Comparison of ENCODE assay signal across 15 cellular contexts in the genomic region with DNA sequence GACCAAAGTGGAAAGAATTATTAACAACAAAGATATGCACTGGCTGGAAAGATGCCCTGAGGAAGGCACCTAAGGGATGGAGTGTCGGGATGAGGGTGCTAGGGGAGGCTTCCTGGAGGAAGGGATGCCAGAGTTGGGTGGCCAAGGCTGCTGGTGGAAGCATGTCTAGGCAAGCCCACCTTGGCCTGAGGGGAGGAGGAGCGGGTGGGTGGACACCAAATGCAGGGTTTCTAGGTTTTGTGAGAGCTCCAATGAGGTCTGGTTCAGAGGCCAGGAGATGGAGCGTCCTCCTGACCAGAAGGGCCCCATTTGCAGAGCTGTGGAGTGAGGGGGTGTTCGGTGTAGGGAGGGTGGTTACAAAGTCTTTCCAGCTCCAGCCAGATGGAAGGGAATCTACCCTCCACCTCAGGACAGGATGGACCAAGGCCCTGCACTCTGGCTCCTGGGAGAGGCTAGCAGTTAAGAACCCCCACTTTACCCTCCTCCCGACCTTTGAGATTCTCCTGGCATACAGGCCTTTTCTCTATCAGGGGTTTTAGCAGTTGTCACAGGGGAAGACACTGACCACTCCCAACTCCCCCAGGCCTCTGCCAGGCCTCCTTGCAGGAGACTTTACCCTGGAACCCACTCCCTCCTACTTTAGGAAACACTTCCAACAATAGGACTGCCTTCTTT. TPM values are rescaled to one million over a fixed set of nuclear protein-coding genes. Genes with fewer than 3 reads are reported as not detected.
DNase-seq lines count a peak whose midpoint lies in the region; ATAC-seq and TF ChIP-seq lines count a peak whose summit lies in the region.
"Had no signal": no experiment of that assay in that cellular context is flagged by ENCODE, and none has a peak within 500 bp of the region (broad histone marks: within the 10 kb centered on the region; RNA-seq: fewer than 3 reads in every experiment).

No MANE protein-coding gene starts in this region.

- POLR2A ChIA-PET in MCF 10A (lab: Yijun Ruan, JAX) = interaction anchor here (1.0 to 12.8 kb wide), 5 partner anchors 18 to 64 kb away, joined by 3 to 902 read pairs (median 4); no protein-coding TSS in a partner anchor
- POLR2A ChIA-PET in Panc1 (lab: Charles Lee) = no interaction called here

- H3K27ac Mint-ChIP-seq in MCF 10A (ENCODE audit: low read depth, unreplicated experiment) = peak overlapping the region; percentile 62
- H3K27ac Mint-ChIP-seq in stimulated activated memory B cell treated with anti-CD40 and anti-IgM and Interleukin-4, amounts not matched to agents 10 μg/mL and 1 μg/mL and 100 μg/mL, for 72 hours = peak overlapping the region; percentile 0
- H3K27ac Mint-ChIP-seq: activated T-helper 2 cell treated with anti-CD3 and anti-CD28 coated beads, Interferon-gamma antibody, Interleukin-2, Interleukin-4, amounts not matched to agents 10 μg/mL and 5 μg/mL and 100 μg/mL, durations not matched to agents 14 hours and 24 hours and 36 hours had no signal

- BruUV-seq in MCF 10A (replicated peaks; lab: Mats Ljungman, UMichigan) (no TSS peak), Panc1 (replicated peaks; lab: Mats Ljungman, UMichigan) (no TSS peak)

- no peaks in the 10 kb centered on the region for H3K36me3 ChIP-seq in breast epithelium
- no peaks in the 10 kb centered on the region; the same call in 1 of the 2 replicates for H3K36me3 ChIP-seq in Panc1 (ENCODE audit: control insufficient read depth, insufficient read depth, low read length)
- peaks cover 20% of the 10 kb centered on the region for H3K36me3 ChIP-seq in brain microvascular endothelial cell (replicated peaks)
- H3K36me3 ChIP-seq: neutrophil had no signal

- H3K27me3 ChIP-seq in breast epithelium (no peaks in the 10 kb centered on the region), Panc1 (ENCODE audit: control insufficient read depth, insufficient read depth, low read length) (no peaks in the 10 kb centered on the region), right cardiac atrium (ENCODE audit: control insufficient read depth, insufficient read depth) (no peaks in the 10 kb centered on the region), brain microvascular endothelial cell (replicated peaks) (no peaks in the 10 kb centered on the region)
- H3K27me3 ChIP-seq: neutrophil had no signal

- peaks cover 25% of the 10 kb centered on the region for H3K36me3 Mint-ChIP-seq in MCF 10A (ENCODE audit: insufficient read depth, unreplicated experiment)
- peaks cover 14% of the 10 kb centered on the region for H3K36me3 Mint-ChIP-seq in stimulated activated memory B cell treated with anti-CD40 and anti-IgM and Interleukin-4, amounts not matched to agents 10 μg/mL and 1 μg/mL and 100 μg/mL, for 72 hours

- peak overlapping the region in 1 of 2 donors; percentile 28 for H3K27ac ChIP-seq in breast epithelium
- peak overlapping the region; percentile 83; the same call in 1 of the 2 replicates for H3K27ac ChIP-seq in Panc1 (ENCODE audit: low read length)
- peak overlapping the region; percentile 0 for H3K27ac ChIP-seq in right cardiac atrium (ENCODE audit: low read length)
- no peak overlapping the region for H3K27ac ChIP-seq in brain microvascular endothelial cell
- H3K27ac ChIP-seq: neutrophil had no signal

- no peak for TF ChIP-seq POLR2A in breast epithelium (IDR thresholded peaks at IDR 0.05)

- peak; percentile 47 for DNase-seq in MCF 10A (ENCODE audit: unreplicated experiment)
- DNase-seq in breast epithelium (ENCODE audit: low spot score in 2 of 2) = no peak
- DNase-seq in Panc1 (ENCODE audit: low read depth, low spot score) = no peak
- peak in 1 of 3 donors; percentile 41 for DNase-seq in right cardiac atrium
- no peak for DNase-seq in amniotic stem cell (lab: John Stamatoyannopoulos, UW)
- DNase-seq in brain microvascular endothelial cell = no peak
- no peak for DNase-seq in NCI-H524 (lab: John Stamatoyannopoulos, UW)
- DNase-seq: GDM1; kidney; NCI-H510A; SHP77; stimulated activated CD8-positive, alpha-beta memory T cell treated with anti-CD3 and anti-CD28 coated beads, Interleukin-4, amount 100 ng/mL, for 48 hours had no signal

- in situ Hi-C loops in Panc1 (cut with HindIII; ENCODE audit: low pct_unique_long_range_greater_than_20kb, low sequenced_read_pairs) (no loop called here), brain microvascular endothelial cell (cut with HindIII; ENCODE audit: low pct_ligation_motif_present, low sequenced_read_pairs) (no loop called here)

- no peaks in the 10 kb centered on the region for H3K9me3 Mint-ChIP-seq in MCF 10A (ENCODE audit: unreplicated experiment)
- H3K9me3 Mint-ChIP-seq in stimulated activated memory B cell treated with anti-CD40 and anti-IgM and Interleukin-4, amounts not matched to agents 10 μg/mL and 1 μg/mL and 100 μg/mL, for 72 hours = no peaks in the 10 kb centered on the region
- H3K9me3 Mint-ChIP-seq: activated T-helper 2 cell treated with anti-CD3 and anti-CD28 coated beads, Interferon-gamma antibody, Interleukin-2, Interleukin-4, amounts not matched to agents 10 μg/mL and 5 μg/mL and 100 μg/mL, durations not matched to agents 14 hours and 24 hours and 36 hours had no signal

- intact Hi-C loops in MCF 10A (cut with micrococcal nuclease) = no loop called here
- intact Hi-C loops in breast epithelium (cut with DNase I; ENCODE audit: low total_unique reads) = no loop called here
- intact Hi-C loops in Panc1 (cut with micrococcal nuclease; ENCODE audit: unreplicated experiment) = no loop called here
- intact Hi-C loops in right cardiac atrium (cut with DNase I) = loop anchor here in 3 of 4 donors (10.0 kb wide), 2 partner anchors 54 to 64 kb away; no protein-coding TSS in a partner anchor

- H3K27me3 Mint-ChIP-seq in MCF 10A (ENCODE audit: insufficient read depth, unreplicated experiment) = no peaks in the 10 kb centered on the region
- H3K27me3 Mint-ChIP-seq in stimulated activated memory B cell treated with anti-CD40 and anti-IgM and Interleukin-4, amounts not matched to agents 10 μg/mL and 1 μg/mL and 100 μg/mL, for 72 hours = no peaks in the 10 kb centered on the region

- no peaks in the 10 kb centered on the region for H3K9me3 ChIP-seq in breast epithelium
- no peaks in the 10 kb centered on the region for H3K9me3 ChIP-seq in Panc1 (ENCODE audit: control insufficient read depth, insufficient read depth, low read depth, low read length)
- H3K9me3 ChIP-seq in right cardiac atrium (ENCODE audit: control insufficient read depth, low read length) = no peaks in the 10 kb centered on the region
- H3K9me3 ChIP-seq: neutrophil had no signal

- H3K4me1 ChIP-seq in breast epithelium (no peaks in the 10 kb centered on the region), Panc1 (ENCODE audit: control insufficient read depth, insufficient read depth, low read length) (peaks cover 11% of the 10 kb centered on the region), right cardiac atrium (ENCODE audit: control insufficient read depth, insufficient read depth, low read length) (no peaks in the 10 kb centered on the region)

- H3K4me3 ChIP-seq in breast epithelium (no peak overlapping the region), Panc1 (ENCODE audit: low read depth in 2 of 2, low read length in 2 of 2) (no peak overlapping the region), right cardiac atrium (ENCODE audit: low read length) (no peak overlapping the region), brain microvascular endothelial cell (ENCODE audit: low read depth, low read length) (no peak overlapping the region)

- H3K4me3 Mint-ChIP-seq in MCF 10A (ENCODE audit: unreplicated experiment) = no peak overlapping the region
- no peak overlapping the region for H3K4me3 Mint-ChIP-seq in stimulated activated memory B cell treated with anti-CD40 and anti-IgM and Interleukin-4, amounts not matched to agents 10 μg/mL and 1 μg/mL and 100 μg/mL, for 72 hours

- CTCF ChIA-PET in MCF 10A (lab: Yijun Ruan, JAX) (interaction anchor here (0.6 to 0.7 kb wide), 2 partner anchors 534 to 1640 kb away, joined by 3 to 4 read pairs; partner anchors contain the start of gene PLAU), Panc1 (lab: Charles Lee) (no interaction called here)

- 85% methylated on average over 5 of the region's 5 CpGs for WGBS in right cardiac atrium

- TF ChIP-seq CTCF in MCF 10A (IDR thresholded peaks at IDR 0.05; ENCODE audit: unreplicated experiment) (no peak), breast epithelium (IDR thresholded peaks at IDR 0.05) (no peak), Panc1 (IDR thresholded peaks at IDR 0.05) (no peak), brain microvascular endothelial cell (IDR thresholded peaks at IDR 0.05; ENCODE audit: low read depth, low read length, missing control alignments) (no peak)

- H3K4me1 Mint-ChIP-seq in MCF 10A (ENCODE audit: insufficient read depth, unreplicated experiment) = peaks cover 22% of the 10 kb centered on the region
- peaks cover 36% of the 10 kb centered on the region for H3K4me1 Mint-ChIP-seq in stimulated activated memory B cell treated with anti-CD40 and anti-IgM and Interleukin-4, amounts not matched to agents 10 μg/mL and 1 μg/mL and 100 μg/mL, for 72 hours

- ATAC-seq in Panc1 (no peak), right cardiac atrium (no peak)
- ATAC-seq in stimulated activated memory B cell treated with anti-CD40 and anti-IgM and Interleukin-4, amounts not matched to agents 10 μg/mL and 1 μg/mL and 100 μg/mL, for 72 hours = no peak

RNA-seq across cellular contexts. Expression of gene DDIT4, which starts 3.0 kb away (rescaled TPM):
- total RNA-seq in MCF 10A (2022) = 698 and 872 TPM in 2 replicates
- total RNA-seq in breast epithelium = 100 to 1,000 TPM; 183 to 555 (median 341) TPM
- 157 TPM for total RNA-seq in Panc1 (2021; ENCODE audit: unreplicated experiment)
- 344 TPM for polyA plus RNA-seq in Panc1 (2012; ENCODE audit: insufficient read length)
- total RNA-seq in right cardiac atrium = 100 to 1,000 TPM in 1 of 4 donors, 10 to 100 TPM in 3; 33.0 to 113 (median 76.5) TPM
- polyA plus RNA-seq in right cardiac atrium = 53.6 TPM

RNA-seq across cellular contexts. Expression of gene ASCC1, which starts 54.7 kb away (rescaled TPM):
- total RNA-seq in MCF 10A (2022) (26.3 and 31.6 TPM in 2 replicates), breast epithelium (10 to 100 TPM; 28.5 to 42.9 (median 29.6) TPM), Panc1 (2021; ENCODE audit: unreplicated experiment) (114 TPM), right cardiac atrium (10 to 100 TPM; 27.6 to 37.9 (median 32.8) TPM)
- polyA plus RNA-seq in Panc1 (2012; ENCODE audit: insufficient read length) = 72.9 TPM
- 26.0 TPM for polyA plus RNA-seq in right cardiac atrium

RNA-seq across cellular contexts. Expression of gene ANAPC16, which starts 54.9 kb away (rescaled TPM):
- total RNA-seq in MCF 10A (2022) (97.0 and 110 TPM in 2 replicates), breast epithelium (100 to 1,000 TPM; 104 to 155 (median 112) TPM), Panc1 (2021; ENCODE audit: unreplicated experiment) (110 TPM), right cardiac atrium (100 to 1,000 TPM; 190 to 236 (median 223) TPM)
- polyA plus RNA-seq in Panc1 (2012; ENCODE audit: insufficient read length) = 77.2 TPM
- polyA plus RNA-seq in right cardiac atrium = 287 TPM

Comparison
In these comparisons a context has a peak if more than half of its experiments do, and no peak if none do; other contexts are left out.
1. intact Hi-C loops: an anchor here in right cardiac atrium (10.0 kb wide); none called in MCF 10A, breast epithelium and Panc1.